ENCODE assay signal across 1 cellular context in genomic region chr2:238441262-238442114, GRCh38.
A peak's percentile ranks its signal among the peaks of the same experiment; 100 is the strongest.
TF ChIP-seq lines count a peak whose summit lies in the region.

No MANE protein-coding gene starts in this region.

TF ChIP-seq in HepG2, 621 proteins besides CTCF, POLR2A, EP300 and RAD21 (continued from another document and continues in another):
- TF ChIP-seq ZBTB49 (CRISPR knock-in tag; IDR thresholded peaks at IDR 0.05; ENCODE audit: borderline replicate concordance) (0 out of 2 replicates have a peak, but pooled peaks have one; percentile 27), IRF1 (CRISPR knock-in tag; IDR thresholded peaks at IDR 0.05; ENCODE audit: low read depth) (0 out of 2 replicates have a peak, but pooled peaks have one; percentile 34), TOPORS (CRISPR knock-in tag; IDR thresholded peaks at IDR 0.05) (peak; percentile 71; the same call in 1 of the 2 replicates), KLF13 (CRISPR knock-in tag; IDR thresholded peaks at IDR 0.05) (peak; percentile 79; the same call in 1 of the 2 replicates), ZNF570 (CRISPR knock-in tag; IDR thresholded peaks at IDR 0.05; ENCODE audit: borderline replicate concordance) (no peak), XRCC5 (optimal IDR thresholded peaks at IDR 0.05; ENCODE audit: low read length) (peak; percentile 93), ZNF879 (CRISPR knock-in tag; IDR thresholded peaks at IDR 0.05) (peak; percentile 88), ZNF383 (CRISPR knock-in tag; IDR thresholded peaks at IDR 0.05; ENCODE audit: borderline replicate concordance) (0 out of 2 replicates have a peak, but pooled peaks have one; percentile 59), DNMT1 (CRISPR knock-in tag; IDR thresholded peaks at IDR 0.05) (0 out of 2 replicates have a peak, but pooled peaks have one; percentile 16), SP5 (CRISPR knock-in tag; IDR thresholded peaks at IDR 0.05; ENCODE audit: borderline replicate concordance, low read depth) (peak; percentile 98), NR2C2 (CRISPR knock-in tag; IDR thresholded peaks at IDR 0.05; ENCODE audit: borderline replicate concordance) (peak; percentile 85), HOXD1 (CRISPR knock-in tag; IDR thresholded peaks at IDR 0.05) (0 out of 2 replicates have a peak, but pooled peaks have one; percentile 66), ZNF343 (CRISPR knock-in tag; IDR thresholded peaks at IDR 0.05) (peak; percentile 83; the same call in 1 of the 2 replicates), REST (IDR thresholded peaks at IDR 0.05; ENCODE audit: borderline replicate concordance in 1 of 2, low read depth in 1 of 2, low read length in 2 of 2) (0 out of 4 replicates have a peak, but pooled peaks of 1 of the 2 experiments have one; percentile 9), SRF (IDR thresholded peaks at IDR 0.05; ENCODE audit: low read depth, low read length) (peak; percentile 17; the same call in 1 of the 2 replicates), ZNF512B (CRISPR knock-in tag; IDR thresholded peaks at IDR 0.05; ENCODE audit: borderline replicate concordance) (0 out of 2 replicates have a peak, but pooled peaks have one; percentile 78), ZNF331 (CRISPR knock-in tag; IDR thresholded peaks at IDR 0.05) (peak; percentile 96), RFXAP (CRISPR knock-in tag; IDR thresholded peaks at IDR 0.05; ENCODE audit: borderline replicate concordance) (peak; percentile 92), ZFX (CRISPR knock-in tag; IDR thresholded peaks at IDR 0.05; ENCODE audit: low read depth) (peak; percentile 42; the same call in 1 of the 2 replicates), ZSCAN5A (CRISPR knock-in tag; IDR thresholded peaks at IDR 0.05; ENCODE audit: borderline replicate concordance) (0 out of 2 replicates have a peak, but pooled peaks have one; percentile 71), ADNP (CRISPR knock-in tag; IDR thresholded peaks at IDR 0.05) (peak; percentile 75; the same call in 1 of the 2 replicates), ZNF746 (CRISPR knock-in tag; IDR thresholded peaks at IDR 0.05) (peak; percentile 89; the same call in 1 of the 2 replicates), KLF9 (CRISPR knock-in tag; IDR thresholded peaks at IDR 0.05; ENCODE audit: low read depth) (peak; percentile 36; the same call in 1 of the 2 replicates), ZNF784 (CRISPR knock-in tag; IDR thresholded peaks at IDR 0.05; ENCODE audit: borderline replicate concordance) (peak; percentile 44; the same call in 1 of the 2 replicates), HNF4G (IDR thresholded peaks at IDR 0.05; ENCODE audit: borderline replicate concordance, low read depth, low read length) (peak; percentile 72), HNF4G (CRISPR knock-in tag; IDR thresholded peaks at IDR 0.05; ENCODE audit: borderline replicate concordance, low read depth) (peak; percentile 93), KLF6 (CRISPR knock-in tag; IDR thresholded peaks at IDR 0.05) (peak; percentile 36; the same call in 1 of the 2 replicates), DPF2 (CRISPR knock-in tag; IDR thresholded peaks at IDR 0.05; ENCODE audit: borderline replicate concordance, low read depth) (peak; percentile 92; the same call in 1 of the 2 replicates), DMAP1 (CRISPR knock-in tag; IDR thresholded peaks at IDR 0.05) (peak; percentile 96), ZSCAN25 (CRISPR knock-in tag; IDR thresholded peaks at IDR 0.05) (peak; percentile 65), KAT8 (CRISPR knock-in tag; IDR thresholded peaks at IDR 0.05) (peak; percentile 75), NCOA1 (CRISPR knock-in tag; IDR thresholded peaks at IDR 0.05) (peak; percentile 65; the same call in 1 of the 2 replicates), ZMYM3 (CRISPR knock-in tag; IDR thresholded peaks at IDR 0.05) (peak; percentile 95), RFXANK (CRISPR knock-in tag; IDR thresholded peaks at IDR 0.05) (no peak), ATF4 (CRISPR knock-in tag; IDR thresholded peaks at IDR 0.05) (no peak), ZNF451 (CRISPR knock-in tag; IDR thresholded peaks at IDR 0.05) (no peak; the same call in 1 of the 2 replicates), SMAD1 (CRISPR knock-in tag; IDR thresholded peaks at IDR 0.05; ENCODE audit: borderline replicate concordance, low read depth) (0 out of 2 replicates have a peak, but pooled peaks have one; percentile 77), ZNF446 (CRISPR knock-in tag; IDR thresholded peaks at IDR 0.05) (no peak), ZNF205 (CRISPR knock-in tag; IDR thresholded peaks at IDR 0.05) (peak; percentile 90), ELF3 (CRISPR knock-in tag; IDR thresholded peaks at IDR 0.05) (peak; percentile 73; the same call in 1 of the 2 replicates), ONECUT2 (CRISPR knock-in tag; IDR thresholded peaks at IDR 0.05) (peak; percentile 52; the same call in 1 of the 2 replicates), ZNF329 (CRISPR knock-in tag; IDR thresholded peaks at IDR 0.05; ENCODE audit: low read depth) (no peak), SOX13 (IDR thresholded peaks at IDR 0.05) (no peak), SOX13 (CRISPR knock-in tag; conservative IDR thresholded peaks at IDR 0.05 in 1 of 2, IDR thresholded peaks at IDR 0.05 in 1 of 2) (peak in 1 of 2 experiments; percentile 71; a peak in 1 of 4 replicates), FOSL1 (CRISPR knock-in tag; IDR thresholded peaks at IDR 0.05; ENCODE audit: borderline replicate concordance) (no peak), ZNF605 (CRISPR knock-in tag; IDR thresholded peaks at IDR 0.05) (peak; percentile 72; the same call in 1 of the 2 replicates)
